ENCODE assay signal across 18 cellular contexts in the genomic region with DNA sequence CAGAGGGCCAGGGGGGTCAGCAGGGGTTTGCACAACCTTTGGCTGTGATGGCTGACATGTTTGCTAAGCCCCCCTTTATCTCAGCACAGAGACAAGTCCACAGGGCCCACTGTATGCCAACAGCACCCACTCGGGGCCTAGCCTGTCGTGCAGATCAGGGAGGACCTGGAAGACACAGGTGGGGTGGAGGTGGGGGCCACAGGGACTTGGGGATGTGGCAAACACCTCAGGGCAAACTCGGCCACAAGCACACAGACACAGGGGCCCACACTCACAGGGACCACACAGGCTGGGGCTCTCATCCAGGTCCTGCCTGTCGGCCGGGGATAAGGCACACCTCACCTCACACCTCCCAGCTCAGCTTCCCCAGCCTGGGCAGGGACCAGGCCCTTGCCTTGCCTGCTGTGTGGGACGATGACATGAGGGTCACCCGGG.
A peak's percentile ranks its signal among the peaks of the same experiment; 100 is the strongest.
DNase-seq lines count a peak whose midpoint lies in the region; ATAC-seq and TF ChIP-seq lines count a peak whose summit lies in the region.
"Had no signal": no experiment of that assay in that cellular context is flagged by ENCODE, and none has a peak within 500 bp of the region (broad histone marks: within the 10 kb centered on the region; RNA-seq: fewer than 3 reads in every experiment).

No MANE protein-coding gene starts in this region.

- no peak for TF ChIP-seq CTCF in vagina (IDR thresholded peaks at IDR 0.05)

- peaks cover 44% of the 10 kb centered on the region for H3K4me1 Mint-ChIP-seq in activated naive CD4-positive, alpha-beta T cell treated with anti-CD3 and anti-CD28 coated beads for 36 hours (ENCODE audit: low read depth)
- peaks cover 25% of the 10 kb centered on the region for H3K4me1 Mint-ChIP-seq in activated CD8-positive, alpha-beta memory T cell treated with anti-CD3 and anti-CD28 coated beads, Interleukin-2, amount 10 ng/mL, durations not matched to agents 7 days and 5 days
- peaks cover 12 to 81% (median 67%) of the 10 kb centered on the region in 7 donors for H3K4me1 Mint-ChIP-seq in naive thymus-derived CD4-positive, alpha-beta T cell

- ATAC-seq in activated naive CD4-positive, alpha-beta T cell treated with anti-CD3 and anti-CD28 coated beads, Interleukin-2, amount 50 U/mL, for 72 hours = no peak
- no peak for ATAC-seq in activated CD8-positive, alpha-beta memory T cell treated with anti-CD3 and anti-CD28 coated beads, Interleukin-2, amount 10 ng/mL, durations not matched to agents 7 days and 5 days
- no peak for ATAC-seq in naive thymus-derived CD4-positive, alpha-beta T cell
- no peak for ATAC-seq in GM18498 (IDR thresholded peaks at IDR 0.05; ENCODE audit: unreplicated experiment)
- ATAC-seq in HG03520 (IDR thresholded peaks at IDR 0.05; ENCODE audit: unreplicated experiment) = no peak

- H3K4me3 ChIP-seq in naive thymus-derived CD4-positive, alpha-beta T cell (ENCODE audit: low read length) = no peak overlapping the region
- H3K4me3 ChIP-seq in vagina (no peak overlapping the region), MG63 (no peak overlapping the region)
- H3K4me3 ChIP-seq: ascending aorta, tibial artery had no signal

- H3K27me3 ChIP-seq in naive thymus-derived CD4-positive, alpha-beta T cell (ENCODE audit: control insufficient read depth in 2 of 2, insufficient read depth in 2 of 2, low read length in 2 of 2) = no peaks in the 10 kb centered on the region
- H3K27me3 ChIP-seq in vagina (no peaks in the 10 kb centered on the region), MG63 (no peaks in the 10 kb centered on the region)
- H3K27me3 ChIP-seq: ascending aorta had no signal

- TF ChIP-seq POLR2A in vagina (IDR thresholded peaks at IDR 0.05) = no peak

- H3K36me3 Mint-ChIP-seq in activated naive CD4-positive, alpha-beta T cell treated with anti-CD3 and anti-CD28 coated beads, Interleukin-2, amount 50 U/mL, for 72 hours = no peaks in the 10 kb centered on the region
- no peaks in the 10 kb centered on the region for H3K36me3 Mint-ChIP-seq in activated naive CD4-positive, alpha-beta T cell treated with anti-CD3 and anti-CD28 coated beads for 36 hours (ENCODE audit: low read depth)
- H3K36me3 Mint-ChIP-seq in activated CD8-positive, alpha-beta memory T cell treated with anti-CD3 and anti-CD28 coated beads, Interleukin-2, amount 10 ng/mL, durations not matched to agents 7 days and 5 days = no peaks in the 10 kb centered on the region
- peaks cover 0 to 5% (median 0%) of the 10 kb centered on the region in 5 donors for H3K36me3 Mint-ChIP-seq in naive thymus-derived CD4-positive, alpha-beta T cell
- H3K36me3 Mint-ChIP-seq: memory B cell had no signal

- no peaks in the 10 kb centered on the region for H3K9me3 ChIP-seq in naive thymus-derived CD4-positive, alpha-beta T cell (ENCODE audit: control insufficient read depth in 2 of 3, low read length in 3 of 3)
- H3K9me3 ChIP-seq in vagina (no peaks in the 10 kb centered on the region), MG63 (no peaks in the 10 kb centered on the region)
- H3K9me3 ChIP-seq: ascending aorta, tibial artery had no signal

- intact Hi-C loops in activated naive CD4-positive, alpha-beta T cell treated with anti-CD3 and anti-CD28 coated beads for 36 hours (cut with micrococcal nuclease) = loop anchor here (5.0 kb wide), 1 partner anchor 66 kb away; no protein-coding TSS in a partner anchor
- intact Hi-C loops in naive thymus-derived CD4-positive, alpha-beta T cell (cut with micrococcal nuclease) = loop anchor here in 1 of 2 donors (5.0 kb wide), 1 partner anchor 1086 kb away; the partner anchor contains the start of gene NKD1
- intact Hi-C loops in vagina (cut with DNase I) = no loop called here

- peak overlapping the region; percentile 65 to 88 for H3K27ac Mint-ChIP-seq in activated naive CD4-positive, alpha-beta T cell treated with anti-CD3 and anti-CD28 coated beads, Interleukin-2, amount 50 U/mL, for 72 hours
- H3K27ac Mint-ChIP-seq in activated naive CD4-positive, alpha-beta T cell treated with anti-CD3 and anti-CD28 coated beads for 36 hours = no peak overlapping the region
- no peak overlapping the region for H3K27ac Mint-ChIP-seq in activated CD8-positive, alpha-beta memory T cell treated with anti-CD3 and anti-CD28 coated beads, Interleukin-2, amount 10 ng/mL, durations not matched to agents 7 days and 5 days
- H3K27ac Mint-ChIP-seq in naive thymus-derived CD4-positive, alpha-beta T cell = peak overlapping the region; percentile 75 to 99 (median 95)

- peaks cover 27 to 49% of the 10 kb centered on the region in 2 donors for H3K4me1 ChIP-seq in naive thymus-derived CD4-positive, alpha-beta T cell (ENCODE audit: control insufficient read depth in 2 of 2, insufficient read depth in 2 of 2, low read length in 2 of 2)
- peaks cover 7% of the 10 kb centered on the region for H3K4me1 ChIP-seq in vagina
- H3K4me1 ChIP-seq: ascending aorta, tibial artery had no signal

- DNase-seq in activated naive CD4-positive, alpha-beta T cell treated with anti-CD3 and anti-CD28 coated beads, Interleukin-2, amount 50 U/mL, for 72 hours (ENCODE audit: low spot score in 2 of 2) = peak in 1 of 2 donors; percentile 31
- no peak for DNase-seq in activated naive CD4-positive, alpha-beta T cell treated with anti-CD3 and anti-CD28 coated beads for 36 hours
- peak; percentile 31 for DNase-seq in activated CD8-positive, alpha-beta memory T cell treated with anti-CD3 and anti-CD28 coated beads, Interleukin-2, amount 10 ng/mL, durations not matched to agents 7 days and 5 days
- DNase-seq in naive thymus-derived CD4-positive, alpha-beta T cell = peak in 1 of 9 donors; percentile 15
- DNase-seq in vagina (ENCODE audit: extremely low spot score in 2 of 2) (peak; percentile 75 to 81), MG63 (no peak)
- DNase-seq: activated CD4-positive, alpha-beta T cell treated with anti-CD3 and anti-CD28 coated beads, Interleukin-2, amount 50 U/mL, for 4 hours; COR-L47; kidney; NCI-H1930; NCI-H446 treated with DMSO at 0.1 percent for 48 hours; nephron progenitor cell had no signal

- H3K4me3 Mint-ChIP-seq in activated naive CD4-positive, alpha-beta T cell treated with anti-CD3 and anti-CD28 coated beads for 36 hours = no peak overlapping the region
- no peak overlapping the region for H3K4me3 Mint-ChIP-seq in activated CD8-positive, alpha-beta memory T cell treated with anti-CD3 and anti-CD28 coated beads, Interleukin-2, amount 10 ng/mL, durations not matched to agents 7 days and 5 days
- H3K4me3 Mint-ChIP-seq in naive thymus-derived CD4-positive, alpha-beta T cell = peak overlapping the region in 7 of 10 donors; percentile 19 to 85 (median 75)
- H3K4me3 Mint-ChIP-seq: memory B cell, nephron progenitor cell had no signal

- H3K27me3 Mint-ChIP-seq in activated naive CD4-positive, alpha-beta T cell treated with anti-CD3 and anti-CD28 coated beads for 36 hours (ENCODE audit: low read depth) = no peaks in the 10 kb centered on the region
- peaks cover 11% of the 10 kb centered on the region for H3K27me3 Mint-ChIP-seq in activated CD8-positive, alpha-beta memory T cell treated with anti-CD3 and anti-CD28 coated beads, Interleukin-2, amount 10 ng/mL, durations not matched to agents 7 days and 5 days
- H3K27me3 Mint-ChIP-seq in naive thymus-derived CD4-positive, alpha-beta T cell = peaks cover 0 to 16% (median 0%) of the 10 kb centered on the region in 5 donors

- H3K9me3 Mint-ChIP-seq in activated naive CD4-positive, alpha-beta T cell treated with anti-CD3 and anti-CD28 coated beads, Interleukin-2, amount 50 U/mL, for 72 hours = peaks cover 0 to 4% of the 10 kb centered on the region in 2 donors
- no peaks in the 10 kb centered on the region for H3K9me3 Mint-ChIP-seq in activated naive CD4-positive, alpha-beta T cell treated with anti-CD3 and anti-CD28 coated beads for 36 hours
- H3K9me3 Mint-ChIP-seq in activated CD8-positive, alpha-beta memory T cell treated with anti-CD3 and anti-CD28 coated beads, Interleukin-2, amount 10 ng/mL, durations not matched to agents 7 days and 5 days (ENCODE audit: low read depth) = no peaks in the 10 kb centered on the region
- H3K9me3 Mint-ChIP-seq in naive thymus-derived CD4-positive, alpha-beta T cell = no peaks in the 10 kb centered on the region
- H3K9me3 Mint-ChIP-seq: nephron progenitor cell had no signal

- CTCF ChIA-PET in activated naive CD4-positive, alpha-beta T cell treated with anti-CD3 and anti-CD28 coated beads for 36 hours (lab: Charles Lee) = interaction anchor here (0.7 kb wide), 2 partner anchors 64 to 93 kb away, joined by 3 to 4 read pairs; no protein-coding TSS in a partner anchor
- CTCF ChIA-PET in activated CD8-positive, alpha-beta memory T cell treated with anti-CD3 and anti-CD28 coated beads, Interleukin-2, amount 10 ng/mL, durations not matched to agents 7 days and 5 days (lab: Charles Lee) = no interaction called here
- CTCF ChIA-PET in naive thymus-derived CD4-positive, alpha-beta T cell (lab: Charles Lee) = interaction anchor here (1.2 kb wide), 1 partner anchor 11 kb away, joined by 6 read pairs; no protein-coding TSS in a partner anchor

- H3K27ac ChIP-seq in naive thymus-derived CD4-positive, alpha-beta T cell (ENCODE audit: low read depth, low read length) = peak overlapping the region; percentile 38
- H3K27ac ChIP-seq in vagina = no peak overlapping the region
- H3K27ac ChIP-seq: ascending aorta, HL-60, tibial artery had no signal

- H3K36me3 ChIP-seq in naive thymus-derived CD4-positive, alpha-beta T cell (ENCODE audit: control insufficient read depth in 2 of 3, insufficient read depth in 3 of 3, low read length in 3 of 3) = no peaks in the 10 kb centered on the region
- H3K36me3 ChIP-seq in vagina (no peaks in the 10 kb centered on the region), MG63 (no peaks in the 10 kb centered on the region)
- H3K36me3 ChIP-seq: ascending aorta, tibial artery had no signal

- POLR2A ChIA-PET in naive thymus-derived CD4-positive, alpha-beta T cell (lab: Charles Lee) = no interaction called here

Comparison
In these comparisons a context has a peak if more than half of its experiments do, and no peak if none do; other contexts are left out.
1. H3K27ac Mint-ChIP-seq: peak in activated naive CD4-positive, alpha-beta T cell treated with anti-CD3 and anti-CD28 coated beads, Interleukin-2, amount 50 U/mL, for 72 hours (2 of 2) and naive thymus-derived CD4-positive, alpha-beta T cell (9 of 9); none in activated naive CD4-positive, alpha-beta T cell treated with anti-CD3 and anti-CD28 coated beads for 36 hours (single experiment) and activated CD8-positive, alpha-beta memory T cell treated with anti-CD3 and anti-CD28 coated beads, Interleukin-2, amount 10 ng/mL, durations not matched to agents 7 days and 5 days (single experiment).
2. DNase-seq: peak in activated CD8-positive, alpha-beta memory T cell treated with anti-CD3 and anti-CD28 coated beads, Interleukin-2, amount 10 ng/mL, durations not matched to agents 7 days and 5 days (single experiment) and vagina (2 of 2); none in activated naive CD4-positive, alpha-beta T cell treated with anti-CD3 and anti-CD28 coated beads for 36 hours (single experiment) and MG63 (single experiment).
3. H3K4me3 Mint-ChIP-seq: peak in naive thymus-derived CD4-positive, alpha-beta T cell (7 of 10); none in activated naive CD4-positive, alpha-beta T cell treated with anti-CD3 and anti-CD28 coated beads for 36 hours (single experiment) and activated CD8-positive, alpha-beta memory T cell treated with anti-CD3 and anti-CD28 coated beads, Interleukin-2, amount 10 ng/mL, durations not matched to agents 7 days and 5 days (single experiment).